14 cellular contexts compared by ENCODE assay signal in the genomic region with DNA sequence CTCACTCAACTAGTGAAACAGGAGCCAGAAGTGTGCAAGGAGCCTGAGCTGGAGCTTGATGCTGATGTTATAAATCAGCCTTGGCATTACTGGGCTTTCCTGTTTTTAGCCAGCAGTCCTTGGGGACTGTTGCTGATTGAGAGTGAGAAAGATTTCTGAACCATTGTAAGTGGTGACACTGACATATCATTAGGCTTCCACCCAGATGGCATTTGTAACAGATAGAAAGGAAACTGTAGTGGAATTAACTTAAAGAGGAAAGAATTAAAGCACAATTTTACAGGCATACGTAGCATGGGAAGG.
DNase-seq lines count a peak whose midpoint lies in the region; ATAC-seq, FAIRE-seq and TF ChIP-seq lines count a peak whose summit lies in the region.
"Had no signal": no experiment of that assay in that cellular context is flagged by ENCODE, and none has a peak within 500 bp of the region (broad histone marks: within the 10 kb centered on the region; RNA-seq: fewer than 3 reads in every experiment).

No MANE protein-coding gene starts in this region.

- peaks cover 25% of the 10 kb centered on the region for H3K4me1 Mint-ChIP-seq in endodermal cell
- H3K4me1 Mint-ChIP-seq: memory B cell had no signal

- no peak overlapping the region for H3K4me3 Mint-ChIP-seq in endodermal cell
- H3K4me3 Mint-ChIP-seq: CD8-positive, alpha-beta T cell; memory B cell had no signal

- peaks cover 4% of the 10 kb centered on the region; the same call in 1 of the 2 replicates for H3K9me3 ChIP-seq in HUES6 (ENCODE audit: control insufficient read depth, insufficient read depth, low read depth, low read length)
- H3K9me3 ChIP-seq in endodermal cell (ENCODE audit: control insufficient read depth, low read length), result no peaks in the 10 kb centered on the region
- H3K9me3 ChIP-seq in pancreas, result no peaks in the 10 kb centered on the region
- H3K9me3 ChIP-seq in colonic mucosa, result no peaks in the 10 kb centered on the region

- no peaks in the 10 kb centered on the region for H3K27me3 ChIP-seq in HUES6 (ENCODE audit: control insufficient read depth, insufficient read depth, low read length)
- H3K27me3 ChIP-seq in endodermal cell (ENCODE audit: control insufficient read depth, insufficient read depth, low read length, poor library complexity, severe bottlenecking), result no peaks in the 10 kb centered on the region
- H3K27me3 ChIP-seq in pancreas, result no peaks in the 10 kb centered on the region
- H3K27me3 ChIP-seq in colonic mucosa, result no peaks in the 10 kb centered on the region

- WGBS in endodermal cell (ENCODE audit: insufficient coverage in 1 of 2, insufficient read length in 1 of 2), 2 experiments, result 90 to 100% methylated on average over 1 of the region's 1 CpG
- WGBS in pancreas, 2 donors, result 54 to 68% methylated on average over 1 of the region's 1 CpG

- peak in 3 of 4 donors; percentile 31 to 60 (median 51) for ATAC-seq in pancreas
- ATAC-seq: CD8-positive, alpha-beta T cell; stimulated activated naive CD8-positive, alpha-beta T cell treated with anti-CD3 and anti-CD28 coated beads, Interleukin-15, Interleukin-2, amounts not matched to agents 100 U/mL and 50 U/mL, for 24 hours had no signal

- no peaks in the 10 kb centered on the region for H3K36me3 Mint-ChIP-seq in endodermal cell (ENCODE audit: low read depth)
- H3K36me3 Mint-ChIP-seq: CD8-positive, alpha-beta T cell; memory B cell had no signal

- no peak overlapping the region for H3K4me3 ChIP-seq in HUES6 (ENCODE audit: low read depth, low read length)
- no peak overlapping the region for H3K4me3 ChIP-seq in endodermal cell (ENCODE audit: low read length)
- no peak overlapping the region for H3K4me3 ChIP-seq in pancreas
- H3K4me3 ChIP-seq in colonic mucosa, result no peak overlapping the region

- peaks cover 2% of the 10 kb centered on the region for H3K9me3 Mint-ChIP-seq in endodermal cell
- H3K9me3 Mint-ChIP-seq: CD8-positive, alpha-beta T cell had no signal

- no peaks in the 10 kb centered on the region for H3K36me3 ChIP-seq in HUES6 (ENCODE audit: control insufficient read depth, insufficient read depth, low read length)
- H3K36me3 ChIP-seq in endodermal cell (ENCODE audit: control insufficient read depth, insufficient read depth, low read length), result no peaks in the 10 kb centered on the region
- no peaks in the 10 kb centered on the region for H3K36me3 ChIP-seq in pancreas
- H3K36me3 ChIP-seq in colonic mucosa, result no peaks in the 10 kb centered on the region

- no peak overlapping the region for H3K27ac Mint-ChIP-seq in endodermal cell
- H3K27ac Mint-ChIP-seq: CD8-positive, alpha-beta T cell; memory B cell had no signal

- intact Hi-C loops in pancreas (cut with DNase I) (no loop called here), colonic mucosa (cut with DNase I) (no loop called here)

- no peak for TF ChIP-seq CTCF in endodermal cell (conservative IDR thresholded peaks at IDR 0.05)
- no peak for TF ChIP-seq CTCF in pancreas (IDR thresholded peaks at IDR 0.05)
- no peak for TF ChIP-seq CTCF in colonic mucosa (IDR thresholded peaks at IDR 0.05)

- H3K27ac ChIP-seq in HUES6 (ENCODE audit: low read depth, low read length) (peak overlapping the region; percentile 0; the same call in 1 of the 2 replicates), endodermal cell (ENCODE audit: low read depth, low read length) (peak overlapping the region; percentile 90), pancreas (peak overlapping the region in 2 of 4 donors; percentile 13 to 31), colonic mucosa (no peak overlapping the region)

- H3K27me3 Mint-ChIP-seq in endodermal cell (ENCODE audit: insufficient read depth), result peaks cover 14% of the 10 kb centered on the region
- H3K27me3 Mint-ChIP-seq: memory B cell had no signal

- H3K9ac ChIP-seq in HUES6 (ENCODE audit: low read length) (no peak overlapping the region), endodermal cell (ENCODE audit: extremely low read depth, low read length, poor library complexity, severe bottlenecking) (no peak overlapping the region), colonic mucosa (ENCODE audit: low read depth in 2 of 2, low read length in 2 of 2) (no peak overlapping the region)

- DNase-seq in ELF-1 (ENCODE audit: low read depth, low spot score) (peak; percentile 64), endodermal cell (no peak), pancreas (no peak), RPMI8226 (no peak), SKM-1 (lab: John Stamatoyannopoulos, UW; ENCODE audit: unreplicated experiment) (no peak), HuH-7.5 (ENCODE audit: low spot score) (no peak), colonic mucosa (no peak)
- DNase-seq: CD8-positive, alpha-beta T cell; NCI-H1930; stimulated activated CD4-positive, alpha-beta T cell treated with anti-CD3 and anti-CD28 coated beads, Interleukin-12 subunit alpha, Interleukin-12 subunit beta, amount 100 ng/mL, for 4 hours; stimulated activated naive CD8-positive, alpha-beta T cell treated with anti-CD3 and anti-CD28 coated beads, Interleukin-15, Interleukin-2, amounts not matched to agents 100 U/mL and 50 U/mL, for 24 hours had no signal

- no peak for FAIRE-seq in pancreas (lab: Jason Lieb, UNC)
- FAIRE-seq: H54 had no signal

- peaks cover 43% of the 10 kb centered on the region for H3K4me1 ChIP-seq in HUES6 (ENCODE audit: control insufficient read depth, insufficient read depth, low read length)
- H3K4me1 ChIP-seq in endodermal cell (ENCODE audit: control insufficient read depth, insufficient read depth, low read length), result peaks cover 11% of the 10 kb centered on the region
- H3K4me1 ChIP-seq in pancreas, result peaks cover 0 to 5% (median 0%) of the 10 kb centered on the region in 3 donors
- no peaks in the 10 kb centered on the region for H3K4me1 ChIP-seq in colonic mucosa
